8 cellular contexts compared by ENCODE assay signal in genomic region chr3:16476636-16477035, GRCh38. TPM values are rescaled to one million over a fixed set of nuclear protein-coding genes. Genes with fewer than 3 reads are reported as not detected.
DNase-seq lines count a peak whose midpoint lies in the region; FAIRE-seq and TF ChIP-seq lines count a peak whose summit lies in the region.

No MANE protein-coding gene starts in this region.

- no peak overlapping the region for H2BK5ac ChIP-seq in mesenchymal stem cell (ENCODE audit: low read depth, low read length, poor library complexity, severe bottlenecking)

- H4K91ac ChIP-seq in mesenchymal stem cell (ENCODE audit: low read length) = no peak overlapping the region

- H3K4me3 Mint-ChIP-seq in activated CD4-positive, alpha-beta memory T cell treated with anti-CD3 and anti-CD28 coated beads, Interleukin-2, amount 10 ng/mL, durations not matched to agents 7 days and 5 days = no peak overlapping the region

- no peak overlapping the region for H2BK15ac ChIP-seq in mesenchymal stem cell (ENCODE audit: low read depth, poor library complexity, severe bottlenecking)

- CTCF ChIA-PET in activated CD4-positive, alpha-beta memory T cell treated with anti-CD3 and anti-CD28 coated beads, Interleukin-2, amount 10 ng/mL, durations not matched to agents 7 days and 5 days (lab: Charles Lee) = interaction anchor here (1.0 to 1.3 kb wide), 2 partner anchors 11 to 74 kb away, joined by 3 to 4 read pairs; no protein-coding TSS in a partner anchor

- peaks cover 80% of the 10 kb centered on the region for H3K36me3 Mint-ChIP-seq in activated CD4-positive, alpha-beta memory T cell treated with anti-CD3 and anti-CD28 coated beads, Interleukin-2, amount 10 ng/mL, durations not matched to agents 7 days and 5 days (ENCODE audit: low read depth)

- H3K18ac ChIP-seq in mesenchymal stem cell (ENCODE audit: low read depth in 1 of 2, low read length in 2 of 2) = peak overlapping the region; percentile 55 to 86

- in situ Hi-C loops in Caki2 (cut with HindIII; ENCODE audit: low pct_unique_long_range_greater_than_20kb, low sequenced_read_pairs) = no loop called here

- no peak overlapping the region for H3K4me2 ChIP-seq in mesenchymal stem cell (ENCODE audit: low read length, poor library complexity, severe bottlenecking)

- peak overlapping the region; percentile 61 to 73 for H3K4ac ChIP-seq in mesenchymal stem cell (ENCODE audit: low read depth in 1 of 2, low read length in 2 of 2)

- H3K14ac ChIP-seq in mesenchymal stem cell (ENCODE audit: low read length in 2 of 2) = no peak overlapping the region

- H3K27me3 Mint-ChIP-seq in activated CD4-positive, alpha-beta memory T cell treated with anti-CD3 and anti-CD28 coated beads, Interleukin-2, amount 10 ng/mL, durations not matched to agents 7 days and 5 days = no peaks in the 10 kb centered on the region

- no peaks in the 10 kb centered on the region for H3K9me3 ChIP-seq in mesenchymal stem cell (ENCODE audit: control insufficient read depth, low read length)

- peaks cover 10 to 21% of the 10 kb centered on the region in 2 experiments for H3K36me3 ChIP-seq in mesenchymal stem cell (ENCODE audit: control insufficient read depth in 1 of 2, insufficient read depth in 2 of 2, low read depth in 1 of 2, low read length in 2 of 2)

- WGBS in mesenchymal stem cell = 0% methylated on average over 3 of the region's 5 CpGs

- peak overlapping the region; percentile 33 for H3K9ac ChIP-seq in mesenchymal stem cell (ENCODE audit: low read length)

- H3K79me1 ChIP-seq in mesenchymal stem cell (replicated peaks; ENCODE audit: low read length, poor library complexity, severe bottlenecking) = peaks cover 28% of the 10 kb centered on the region

- H3K23ac ChIP-seq in mesenchymal stem cell (ENCODE audit: low read length in 2 of 2) = no peak overlapping the region

- no peak overlapping the region for H4K8ac ChIP-seq in mesenchymal stem cell (ENCODE audit: low read length)

- no peak overlapping the region for H2AFZ ChIP-seq in mesenchymal stem cell (ENCODE audit: low read depth, low read length)

- H3K9me3 Mint-ChIP-seq in activated CD4-positive, alpha-beta memory T cell treated with anti-CD3 and anti-CD28 coated beads, Interleukin-2, amount 10 ng/mL, durations not matched to agents 7 days and 5 days = no peaks in the 10 kb centered on the region

- FAIRE-seq in H54 (lab: Jason Lieb, UNC) = no peak

- POLR2A ChIA-PET in activated CD4-positive, alpha-beta memory T cell treated with anti-CD3 and anti-CD28 coated beads, Interleukin-2, amount 10 ng/mL, durations not matched to agents 7 days and 5 days (lab: Charles Lee) = interaction anchor here (1.0 to 2.6 kb wide), 3 partner anchors 20 to 35 kb away, joined by 3 to 14 read pairs (median 4); no protein-coding TSS in a partner anchor

- H3K27ac ChIP-seq in mesenchymal stem cell (ENCODE audit: low read length, poor library complexity, severe bottlenecking) = peak overlapping the region; percentile 90
- no peak overlapping the region for H3K27ac ChIP-seq in caudate nucleus (ENCODE audit: low read depth, low read length)

- H3K27ac Mint-ChIP-seq in activated CD4-positive, alpha-beta memory T cell treated with anti-CD3 and anti-CD28 coated beads, Interleukin-2, amount 10 ng/mL, durations not matched to agents 7 days and 5 days = peak overlapping the region; percentile 21

- peak overlapping the region; percentile 59 for H2BK12ac ChIP-seq in mesenchymal stem cell (ENCODE audit: low read length in 2 of 2)

- TF ChIP-seq POLR2A in H54 (IDR thresholded peaks at IDR 0.05; ENCODE audit: low read depth, low read length) = no peak

- no peaks in the 10 kb centered on the region for H3K27me3 ChIP-seq in mesenchymal stem cell (ENCODE audit: control insufficient read depth in 1 of 2, insufficient read depth in 1 of 2, low read length in 2 of 2)

- peak overlapping the region; percentile 79 for H2AK5ac ChIP-seq in mesenchymal stem cell (ENCODE audit: low read length, severe bottlenecking)

- peak; percentile 65 for DNase-seq in Caki2 (ENCODE audit: low read depth)
- DNase-seq in H54 (ENCODE audit: insufficient read length, low spot score) = peak; percentile 32
- no peak for DNase-seq in activated CD4-positive, alpha-beta memory T cell treated with anti-CD3 and anti-CD28 coated beads, Interleukin-2, amount 10 ng/mL, durations not matched to agents 7 days and 5 days
- DNase-seq in mesenchymal stem cell = peak; percentile 98
- no peak for DNase-seq in DMS153 treated with DMSO at 0.1 percent for 48 hours (lab: John Stamatoyannopoulos, UW; ENCODE audit: unreplicated experiment)
- DNase-seq in ecto neural progenitor cell (ENCODE audit: low spot score) = no peak
- DNase-seq in activated CD8-positive, alpha-beta memory T cell treated with anti-CD3 and anti-CD28 coated beads for 24 hours = no peak
- DNase-seq in caudate nucleus (lab: John Stamatoyannopoulos, UW) = no peak

- peak overlapping the region; percentile 22 for H2BK120ac ChIP-seq in mesenchymal stem cell (ENCODE audit: low read depth, low read length)

- peak overlapping the region in 1 of 2 experiments; percentile 2 for H3K4me3 ChIP-seq in mesenchymal stem cell (ENCODE audit: insufficient read depth in 1 of 2, low read depth in 1 of 2, low read length in 2 of 2)

- peaks cover 28% of the 10 kb centered on the region for H3K4me1 ChIP-seq in mesenchymal stem cell (ENCODE audit: control insufficient read depth, insufficient read depth, low read depth, low read length)

- peaks cover 44% of the 10 kb centered on the region for H3K4me1 Mint-ChIP-seq in activated CD4-positive, alpha-beta memory T cell treated with anti-CD3 and anti-CD28 coated beads, Interleukin-2, amount 10 ng/mL, durations not matched to agents 7 days and 5 days

RNA-seq across cellular contexts. Expression of gene RFTN1, which starts 36.9 kb away (rescaled TPM):
- 6.0 and 9.7 TPM in 2 replicates for total RNA-seq in Caki2 (2014; rRNA removed; shearing (Covaris generic); ENCODE audit: low replicate concordance)
- 10 to 100 TPM; 74.9 to 75.1 TPM for total RNA-seq in activated CD4-positive, alpha-beta memory T cell treated with anti-CD3 and anti-CD28 coated beads, Interleukin-2, amount 10 ng/mL, durations not matched to agents 7 days and 5 days
- 256 TPM for polyA plus RNA-seq in mesenchymal stem cell (2013, experiment 1 of 2)
- polyA plus RNA-seq in mesenchymal stem cell (2013, experiment 2 of 2) = 261 TPM

Comparison
In these comparisons a context has a peak if more than half of its experiments do, and no peak if none do; other contexts are left out.
1. DNase-seq: peak in Caki2 (single experiment), H54 (single experiment) and mesenchymal stem cell (single experiment); none in activated CD4-positive, alpha-beta memory T cell treated with anti-CD3 and anti-CD28 coated beads, Interleukin-2, amount 10 ng/mL, durations not matched to agents 7 days and 5 days (single experiment), DMS153 treated with DMSO at 0.1 percent for 48 hours (single experiment), ecto neural progenitor cell (single experiment), activated CD8-positive, alpha-beta memory T cell treated with anti-CD3 and anti-CD28 coated beads for 24 hours (single experiment) and caudate nucleus (0 of 61).